In genomic region chr1:148264374-148265276, GRCh38 we compare ENCODE assay signal across 8 cellular contexts.
DNase-seq lines count a peak whose midpoint lies in the region; ATAC-seq, FAIRE-seq and TF ChIP-seq lines count a peak whose summit lies in the region.

No MANE protein-coding gene starts in this region.

- SMC1A ChIA-PET in GM12878 (lab: Charles Lee; ENCODE audit: uncharacterized antibody, unreplicated experiment), result no interaction called here

- H2BK120ac ChIP-seq in mesenchymal stem cell (ENCODE audit: low read depth, low read length), result peak overlapping the region; percentile 61

- H3K4me3 ChIP-seq in BE2C (ENCODE audit: low read depth, low read length) (peak overlapping the region; percentile 79), Karpas-422 (ENCODE audit: low read length) (peak overlapping the region; percentile 78), GM12878 (peak overlapping the region; percentile 73), mesenchymal stem cell (ENCODE audit: insufficient read depth in 1 of 2, low read depth in 1 of 2, low read length in 2 of 2) (peak overlapping the region in 1 of 2 experiments; percentile 88), kidney (ENCODE audit: low read length in 2 of 2) (no peak overlapping the region)

- no peak for TF ChIP-seq RAD21 in GM12878 (IDR thresholded peaks at IDR 0.05; ENCODE audit: insufficient read depth, low read depth, low read length)

- H3K4me2 ChIP-seq in Karpas-422 (ENCODE audit: low read depth, low read length, poor library complexity, severe bottlenecking) (peak overlapping the region; percentile 88), GM12878 (ENCODE audit: control insufficient read depth, insufficient read depth) (peak overlapping the region; percentile 17; the same call in 1 of the 2 replicates), mesenchymal stem cell (ENCODE audit: low read length, poor library complexity, severe bottlenecking) (peak overlapping the region; percentile 92)

- CTCF ChIA-PET in GM12878 (lab: Yijun Ruan, JAX), result no interaction called here

- H3K36me3 ChIP-seq in BE2C (no peaks in the 10 kb centered on the region), Karpas-422 (ENCODE audit: insufficient read depth, low read length) (no peaks in the 10 kb centered on the region), GM12878 (ENCODE audit: control insufficient read depth in 2 of 2, insufficient read depth in 2 of 2, low read length in 1 of 2) (no peaks in the 10 kb centered on the region), mesenchymal stem cell (ENCODE audit: control insufficient read depth in 1 of 2, insufficient read depth in 2 of 2, low read depth in 1 of 2, low read length in 2 of 2) (no peaks in the 10 kb centered on the region), kidney (ENCODE audit: control insufficient read depth in 1 of 2, insufficient read depth in 2 of 2, low read length in 2 of 2) (no peaks in the 10 kb centered on the region)

- H4K91ac ChIP-seq in mesenchymal stem cell (ENCODE audit: low read length), result no peak overlapping the region

- no peak overlapping the region for H4K8ac ChIP-seq in mesenchymal stem cell (ENCODE audit: low read length)

- peak overlapping the region in 1 of 2 experiments; percentile 66 for H2BK12ac ChIP-seq in mesenchymal stem cell (ENCODE audit: low read length in 2 of 2)

- no peak overlapping the region for H3K4ac ChIP-seq in mesenchymal stem cell (ENCODE audit: low read depth in 1 of 2, low read length in 2 of 2)

- H3K18ac ChIP-seq in mesenchymal stem cell (ENCODE audit: low read depth in 1 of 2, low read length in 2 of 2), result no peak overlapping the region

- no peak overlapping the region for H2AK5ac ChIP-seq in mesenchymal stem cell (ENCODE audit: low read length, severe bottlenecking)

- TF ChIP-seq EP300 in GM12878 (IDR thresholded peaks at IDR 0.05; ENCODE audit: borderline replicate concordance in 1 of 2, control insufficient read depth in 1 of 2, low read depth in 2 of 2, low read length in 2 of 2), result no peak

- POLR2A ChIA-PET in GM12878 (lab: Charles Lee), result no interaction called here

- BruUV-seq in GM12878 (replicated peaks; lab: Mats Ljungman, UMichigan), result no TSS peak

- FAIRE-seq in GM12878 (lab: Jason Lieb, UNC), result no peak
- no peak for FAIRE-seq in kidney (lab: Jason Lieb, UNC)

- TF ChIP-seq CTCF in BE2C (IDR thresholded peaks at IDR 0.05; ENCODE audit: low read depth, low read length), result no peak
- TF ChIP-seq CTCF in GM12878 (IDR thresholded peaks at IDR 0.05 in 2 of 3, conservative IDR thresholded peaks at IDR 0.05 in 1 of 3; ENCODE audit: control insufficient read depth in 2 of 3, extremely low read depth in 1 of 3, insufficient read depth in 1 of 3, low read depth in 3 of 3, low read length in 3 of 3), result no peak
- no peak for TF ChIP-seq CTCF in kidney (IDR thresholded peaks at IDR 0.05; ENCODE audit: borderline replicate concordance, extremely low read depth, insufficient read depth)

- ATAC-seq in GM12878 (no peak), HG02798 (IDR thresholded peaks at IDR 0.05; ENCODE audit: poor library complexity, unreplicated experiment) (no peak), GM19467 (IDR thresholded peaks at IDR 0.05; ENCODE audit: unreplicated experiment) (no peak)

- H4K20me1 ChIP-seq in Karpas-422 (ENCODE audit: insufficient read depth, low read depth, low read length) (no peaks in the 10 kb centered on the region), GM12878 (ENCODE audit: control insufficient read depth, insufficient read depth) (no peaks in the 10 kb centered on the region)

- no peaks in the 10 kb centered on the region for H3K9me3 ChIP-seq in BE2C
- no peaks in the 10 kb centered on the region for H3K9me3 ChIP-seq in Karpas-422 (ENCODE audit: low read length)
- H3K9me3 ChIP-seq in GM12878 (replicated peaks; ENCODE audit: control insufficient read depth, insufficient read depth, low read length), result no peaks in the 10 kb centered on the region; the same call in 2 of the 3 replicates
- H3K9me3 ChIP-seq in mesenchymal stem cell (ENCODE audit: control insufficient read depth, low read length), result no peaks in the 10 kb centered on the region
- no peaks in the 10 kb centered on the region for H3K9me3 ChIP-seq in kidney (ENCODE audit: control insufficient read depth in 1 of 2, low read length in 2 of 2)

- H2BK5ac ChIP-seq in mesenchymal stem cell (ENCODE audit: low read depth, low read length, poor library complexity, severe bottlenecking), result no peak overlapping the region

- H3K27ac ChIP-seq in Karpas-422 (ENCODE audit: low read length), result no peak overlapping the region
- no peak overlapping the region for H3K27ac ChIP-seq in GM12878 (ENCODE audit: control insufficient read depth, insufficient read depth)
- H3K27ac ChIP-seq in mesenchymal stem cell (ENCODE audit: low read length, poor library complexity, severe bottlenecking), result no peak overlapping the region
- no peak overlapping the region for H3K27ac ChIP-seq in kidney (ENCODE audit: low read depth in 2 of 2, low read length in 2 of 2)

- WGBS in GM12878 (ENCODE audit: insufficient coverage, insufficient replicate concordance, low lambda C conversion rate, missing lambda C conversion rate), result 47% methylated on average over 29 of the region's 29 CpGs
- WGBS in mesenchymal stem cell, result 14% methylated on average over 27 of the region's 29 CpGs

- H3K9me2 ChIP-seq in Karpas-422 (replicated peaks; ENCODE audit: insufficient read depth, low read length), result no peaks in the 10 kb centered on the region

- no peak for TF ChIP-seq POLR2A in GM12878 (IDR thresholded peaks at IDR 0.05; ENCODE audit: low read depth, low read length)

- H2AFZ ChIP-seq in Karpas-422 (ENCODE audit: low read length) (0 out of 2 replicates have a peak overlapping the region, but pooled peaks have one; percentile 88), GM12878 (ENCODE audit: control insufficient read depth, low read depth, low read length) (no peak overlapping the region), mesenchymal stem cell (ENCODE audit: low read depth, low read length) (no peak overlapping the region)

- H3K14ac ChIP-seq in mesenchymal stem cell (ENCODE audit: low read length in 2 of 2), result no peak overlapping the region

- H3K79me1 ChIP-seq in mesenchymal stem cell (replicated peaks; ENCODE audit: low read length, poor library complexity, severe bottlenecking), result no peaks in the 10 kb centered on the region

- H2BK15ac ChIP-seq in mesenchymal stem cell (ENCODE audit: low read depth, poor library complexity, severe bottlenecking), result no peak overlapping the region

- intact Hi-C loops in GM12878 (cut with micrococcal nuclease; ENCODE audit: unreplicated experiment), result no loop called here
- intact Hi-C loops in kidney (cut with DNase I), result no loop called here

- no peak overlapping the region for H3K23ac ChIP-seq in mesenchymal stem cell (ENCODE audit: low read length in 2 of 2)

- DNase-seq in BE2C (peak; percentile 83), Karpas-422 (no peak), GM12878 (ENCODE audit: low read depth, low spot score) (no peak), mesenchymal stem cell (peak; percentile 70), kidney (no peak), NCI-H2029 (lab: John Stamatoyannopoulos, UW) (no peak)

- RAD21 ChIA-PET in GM12878 (lab: Charles Lee; ENCODE audit: unreplicated experiment), result no interaction called here

- H3K27me3 ChIP-seq in BE2C (no peaks in the 10 kb centered on the region), Karpas-422 (ENCODE audit: low read length) (no peaks in the 10 kb centered on the region), GM12878 (replicated peaks in 1 of 2; ENCODE audit: control insufficient read depth in 2 of 2, insufficient read depth in 2 of 2, low read length in 1 of 2) (peaks cover 2 to 4% of the 10 kb centered on the region in 2 experiments; a peak in 3 of 4 replicates), mesenchymal stem cell (ENCODE audit: control insufficient read depth in 1 of 2, insufficient read depth in 1 of 2, low read length in 2 of 2) (peaks cover 0 to 11% of the 10 kb centered on the region in 2 experiments)

- H3K9ac ChIP-seq in Karpas-422 (ENCODE audit: low read length) (peak overlapping the region; percentile 74; the same call in 1 of the 2 replicates), GM12878 (ENCODE audit: control insufficient read depth, insufficient read depth, low read length) (no peak overlapping the region), mesenchymal stem cell (ENCODE audit: low read length) (no peak overlapping the region), kidney (ENCODE audit: low read length in 2 of 2) (no peak overlapping the region)

- H3K4me1 ChIP-seq in BE2C (no peaks in the 10 kb centered on the region), Karpas-422 (ENCODE audit: low read length) (peaks cover 17% of the 10 kb centered on the region), GM12878 (ENCODE audit: control insufficient read depth, insufficient read depth, low read length) (peaks cover 3% of the 10 kb centered on the region; the same call in 1 of the 2 replicates), mesenchymal stem cell (ENCODE audit: control insufficient read depth, insufficient read depth, low read depth, low read length) (peaks cover 9% of the 10 kb centered on the region), kidney (ENCODE audit: control insufficient read depth in 1 of 2, insufficient read depth in 1 of 2, low read depth in 1 of 2, low read length in 2 of 2) (no peaks in the 10 kb centered on the region)

- in situ Hi-C loops in GM12878 (cut with MboI), result no loop called here

- H3K79me2 ChIP-seq in Karpas-422 (ENCODE audit: low read length) (no peaks in the 10 kb centered on the region), GM12878 (ENCODE audit: control insufficient read depth, insufficient read depth, low read length) (no peaks in the 10 kb centered on the region)

TF ChIP-seq in GM12878, 131 proteins besides CTCF, POLR2A, EP300 and RAD21 (continues in another document):
- TF ChIP-seq USF2 (IDR thresholded peaks at IDR 0.05; ENCODE audit: borderline replicate concordance, low read depth, low read length) (no peak), NFXL1 (IDR thresholded peaks at IDR 0.05; ENCODE audit: borderline replicate concordance) (no peak), TBL1XR1 (IDR thresholded peaks at IDR 0.05; ENCODE audit: low read depth, low read length) (no peak), CHD1 (IDR thresholded peaks at IDR 0.05; ENCODE audit: low read depth, low read length) (no peak), POU2F2 (IDR thresholded peaks at IDR 0.05; ENCODE audit: borderline replicate concordance, low read depth, low read length) (no peak), FOXK2 (IDR thresholded peaks at IDR 0.05) (no peak), WRNIP1 (IDR thresholded peaks at IDR 0.05; ENCODE audit: borderline replicate concordance, low read depth, low read length) (no peak), EED (IDR thresholded peaks at IDR 0.05; ENCODE audit: low read depth) (no peak)

Comparison
In these comparisons a context has a peak if more than half of its experiments do, and no peak if none do; other contexts are left out.
1. DNase-seq: peak in BE2C (single experiment) and mesenchymal stem cell (single experiment); none in Karpas-422 (single experiment), GM12878 (single experiment), kidney (single experiment) and NCI-H2029 (single experiment).
2. H3K4me3 ChIP-seq: peak in BE2C (single experiment), Karpas-422 (single experiment) and GM12878 (single experiment); none in kidney (0 of 2).
3. H3K4me2 ChIP-seq: peak in every context shown above with its lines; median percentile 92 in mesenchymal stem cell; 88 in Karpas-422; 17 in GM12878.